In the genomic region with DNA sequence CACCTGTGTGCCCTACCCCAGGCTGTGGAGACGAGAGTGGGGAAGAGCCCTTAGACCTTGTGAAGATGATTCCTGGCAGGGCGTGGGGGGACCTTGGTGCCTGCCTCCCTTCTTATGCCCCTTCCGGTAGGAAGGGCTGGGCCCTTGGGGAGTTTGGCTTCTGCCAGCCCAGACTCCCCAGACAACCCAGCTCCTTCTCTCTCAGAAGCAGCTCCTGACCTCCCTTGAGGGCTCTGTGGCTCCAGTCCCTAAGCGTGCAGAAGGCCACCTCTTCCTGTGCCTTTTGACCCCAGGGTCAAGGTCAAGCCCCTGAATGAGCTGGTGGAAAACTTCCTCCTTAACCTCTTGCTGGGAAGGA, we compare ENCODE assay signal across 8 cellular contexts. TPM values are rescaled to one million over a fixed set of nuclear protein-coding genes. Genes with fewer than 3 reads are reported as not detected.
DNase-seq lines count a peak whose midpoint lies in the region; ATAC-seq and TF ChIP-seq lines count a peak whose summit lies in the region.

No MANE protein-coding gene starts in this region.

- no peaks in the 10 kb centered on the region for H4K20me1 ChIP-seq in OCI-LY7 (ENCODE audit: insufficient read depth, low read length)

- TF ChIP-seq CTCF in GM10266 (IDR thresholded peaks at IDR 0.05; ENCODE audit: control insufficient read depth, insufficient read depth, low read depth, missing control alignments) (no peak), OCI-LY7 (conservative IDR thresholded peaks at IDR 0.05; ENCODE audit: low read length) (no peak), psoas muscle (IDR thresholded peaks at IDR 0.05) (no peak), GM20000 (IDR thresholded peaks at IDR 0.05; ENCODE audit: extremely low read depth, missing control alignments) (no peak)

- H3K27ac ChIP-seq in OCI-LY7 (ENCODE audit: low read depth, low read length, poor library complexity, severe bottlenecking), result peak overlapping the region; percentile 55
- H3K27ac ChIP-seq in epithelial cell of prostate, result peak overlapping the region; percentile 92
- no peak overlapping the region for H3K27ac ChIP-seq in psoas muscle

- 53 to 79% (median 65%) methylated on average over 4 of the region's 4 CpGs for WGBS in psoas muscle, 3 donors

- intact Hi-C loops in OCI-LY7 (cut with micrococcal nuclease; ENCODE audit: unreplicated experiment) (loop anchor here (1.0 to 2.0 kb wide), 2 partner anchors 30 to 58 kb away; partner anchors contain the start of gene HMGN2), psoas muscle (cut with DNase I) (no loop called here)

- BruUV-seq in OCI-LY7 (replicated peaks; lab: Mats Ljungman, UMichigan), result no TSS peak

- H3K4me2 ChIP-seq in OCI-LY7 (ENCODE audit: low read length), result peak overlapping the region; percentile 76

- CTCF ChIA-PET in OCI-LY7 (lab: Charles Lee; ENCODE audit: unreplicated experiment), result interaction anchor here (0.8 to 0.9 kb wide), 2 partner anchors 8 to 12 kb away, joined by 3 to 4 read pairs; no protein-coding TSS in a partner anchor

- H3K36me3 ChIP-seq in OCI-LY7 (ENCODE audit: insufficient read depth, low read length), result no peaks in the 10 kb centered on the region
- H3K36me3 ChIP-seq in psoas muscle (ENCODE audit: insufficient read depth in 1 of 2, low read depth in 1 of 2), result no peaks in the 10 kb centered on the region

- H3K4me3 ChIP-seq in OCI-LY7 (ENCODE audit: low read depth, low read length, poor library complexity, severe bottlenecking), result peak overlapping the region; percentile 93
- H3K4me3 ChIP-seq in psoas muscle, result peak overlapping the region; percentile 74

- POLR2A ChIA-PET in OCI-LY7 (lab: Charles Lee), result interaction anchor here (1.1 to 2.0 kb wide), 3 partner anchors 11 to 29 kb away, joined by 3 to 8 read pairs (median 6); no protein-coding TSS in a partner anchor

- peaks cover 6% of the 10 kb centered on the region; the same call in 1 of the 2 replicates for H3K79me2 ChIP-seq in OCI-LY7 (ENCODE audit: insufficient read depth, low read depth, low read length)

- H3K9me3 ChIP-seq in OCI-LY7 (ENCODE audit: low read length), result no peaks in the 10 kb centered on the region
- H3K9me3 ChIP-seq in psoas muscle, result no peaks in the 10 kb centered on the region

- ATAC-seq in psoas muscle, result no peak
- ATAC-seq in GM21717 (IDR thresholded peaks at IDR 0.05; ENCODE audit: unreplicated experiment), result no peak
- no peak for ATAC-seq in HG03108 (IDR thresholded peaks at IDR 0.05; ENCODE audit: unreplicated experiment)

- H3K27me3 ChIP-seq in psoas muscle (ENCODE audit: insufficient read depth in 3 of 3, low read length in 2 of 3), result peaks cover 0 to 3% (median 0%) of the 10 kb centered on the region in 3 donors

- no peaks in the 10 kb centered on the region for H3K9me2 ChIP-seq in OCI-LY7 (ENCODE audit: insufficient read depth, low read length)

- DNase-seq in GM10266 (ENCODE audit: extremely low spot score) (peak; percentile 39), OCI-LY7 (ENCODE audit: low spot score) (peak; percentile 30), epithelial cell of prostate (ENCODE audit: low read depth, low spot score) (no peak), psoas muscle (no peak), amniotic stem cell (lab: John Stamatoyannopoulos, UW) (no peak), GM20000 (ENCODE audit: low spot score) (no peak)

- H3K4me1 ChIP-seq in OCI-LY7 (ENCODE audit: insufficient read depth, low read length, poor library complexity, severe bottlenecking) (peaks cover 50% of the 10 kb centered on the region), psoas muscle (no peaks in the 10 kb centered on the region)

- no peak overlapping the region for H2AFZ ChIP-seq in OCI-LY7 (ENCODE audit: low read length)

RNA-seq across cellular contexts. Expression of gene RPS6KA1, which starts 1.0 kb away (rescaled TPM):
- 54.1 and 72.2 TPM in 2 replicates for total RNA-seq in OCI-LY7 (2014; rRNA removed; shearing (Covaris generic))
- 83.3 and 91.0 TPM in 2 replicates for total RNA-seq in OCI-LY7 (2022)
- 1 to 10 TPM; 2.5 to 3.0 (median 2.7) TPM for total RNA-seq in psoas muscle
- polyA plus RNA-seq in psoas muscle, result 1 to 10 TPM in 2 of 3 donors, under 1 TPM in 1; 0.88 to 1.8 (median 1.3) TPM

RNA-seq across cellular contexts. Expression of gene HMGN2, which starts 58.3 kb away (rescaled TPM):
- total RNA-seq in OCI-LY7 (2014; rRNA removed; shearing (Covaris generic)), result 649 and 817 TPM in 2 replicates
- total RNA-seq in OCI-LY7 (2022) (990 and 1,017 TPM in 2 replicates), psoas muscle (100 to 1,000 TPM in 3 of 4 donors, 10 to 100 TPM in 1; 95.4 to 157 (median 135) TPM)
- 100 to 1,000 TPM; 103 to 136 (median 128) TPM for polyA plus RNA-seq in psoas muscle

Comparison
In these comparisons a context has a peak if more than half of its experiments do, and no peak if none do; other contexts are left out.
1. DNase-seq: peak in GM10266 (single experiment) and OCI-LY7 (single experiment); none in epithelial cell of prostate (single experiment), psoas muscle (0 of 2), amniotic stem cell (single experiment) and GM20000 (single experiment).
2. RNA of gene RPS6KA1, which starts 1.0 kb away (total RNA-seq): 54.1 to 91.0 TPM in OCI-LY7; 2.5 to 3.0 TPM in psoas muscle; every median in the first group is over 10 times any median in the second.
3. RNA of gene HMGN2, which starts 58.3 kb away (total RNA-seq): 649 to 1,017 TPM in OCI-LY7; 95.4 to 157 TPM in psoas muscle; every median in the first group is over 4 times any median in the second.